In the genomic region with DNA sequence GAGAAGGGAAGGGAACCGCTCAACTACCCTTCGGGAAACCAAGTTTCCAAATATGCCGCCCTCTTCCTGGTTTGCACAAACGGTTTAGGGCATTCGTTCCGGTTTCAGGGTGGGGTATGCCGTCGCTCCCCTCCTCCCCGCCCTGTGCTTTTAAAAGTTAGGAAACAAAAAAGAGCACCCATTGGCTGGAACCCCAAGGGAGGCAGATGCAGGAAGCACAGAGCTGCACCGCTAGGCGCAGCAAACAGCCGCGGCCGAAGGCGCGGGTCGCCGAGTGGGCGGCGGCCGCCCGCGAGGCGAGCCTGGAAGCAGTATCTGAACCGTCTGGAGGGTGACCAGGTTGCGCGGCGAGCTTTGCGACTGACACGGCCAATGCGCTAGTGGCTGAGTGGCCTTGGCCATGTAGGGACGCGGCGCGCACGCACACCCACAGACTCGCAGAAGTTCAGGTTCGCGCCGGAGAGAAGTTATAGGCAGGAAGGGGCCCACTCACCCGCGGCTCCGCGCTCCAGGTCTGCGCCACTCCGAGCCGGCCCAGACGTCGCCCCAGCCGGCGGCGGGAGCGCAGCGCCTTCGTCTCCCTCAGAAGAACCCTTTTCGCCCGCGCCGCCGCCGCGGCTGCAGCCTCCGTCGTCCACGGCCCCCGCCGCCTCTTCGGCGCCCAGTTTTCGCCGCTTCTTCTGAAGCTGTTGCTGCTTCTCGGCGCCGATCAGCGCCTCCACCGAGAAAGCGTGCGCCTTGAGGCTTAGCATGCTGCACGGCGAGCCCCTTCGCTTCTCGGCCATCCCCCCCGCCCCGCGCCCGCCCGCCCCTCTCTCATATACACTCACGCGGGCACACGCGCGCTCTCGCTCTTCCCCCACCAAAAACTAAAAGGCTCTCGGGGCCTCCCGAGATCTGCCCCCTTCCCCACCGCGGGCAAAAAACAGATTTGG, we compare ENCODE assay signal across 8 cellular contexts. TPM values are rescaled to one million over a fixed set of nuclear protein-coding genes. Genes with fewer than 3 reads are reported as not detected.
A peak's percentile ranks its signal among the peaks of the same experiment; 100 is the strongest.
DNase-seq lines count a peak whose midpoint lies in the region; TF ChIP-seq lines count a peak whose summit lies in the region.

No MANE protein-coding gene starts in this region.

- 3% methylated on average over 97 of the region's 97 CpGs for WGBS in thymus

- no peak for TF ChIP-seq CTCF in astrocyte of the spinal cord (IDR thresholded peaks at IDR 0.05; ENCODE audit: low read depth, low read length)

- no peaks in the 10 kb centered on the region for H3K9me3 ChIP-seq in HUES6 (ENCODE audit: control insufficient read depth, insufficient read depth, low read depth, low read length)
- H3K9me3 ChIP-seq in thymus (ENCODE audit: control insufficient read depth), result peaks cover 1% of the 10 kb centered on the region

- no peaks in the 10 kb centered on the region for H3K36me3 ChIP-seq in ACC112 (ENCODE audit: insufficient read depth, low read length)
- no peaks in the 10 kb centered on the region for H3K36me3 ChIP-seq in HUES6 (ENCODE audit: control insufficient read depth, insufficient read depth, low read length)
- no peaks in the 10 kb centered on the region for H3K36me3 ChIP-seq in thymus (ENCODE audit: control insufficient read depth, insufficient read depth)

- peaks cover 43% of the 10 kb centered on the region for H3K79me2 ChIP-seq in ACC112 (ENCODE audit: control insufficient read depth, insufficient read depth, low read length, unreplicated experiment)

- H3K27me3 ChIP-seq in ACC112 (ENCODE audit: insufficient read depth, low read length) (no peaks in the 10 kb centered on the region), HUES6 (ENCODE audit: control insufficient read depth, insufficient read depth, low read length) (peaks cover 97% of the 10 kb centered on the region), thymus (ENCODE audit: control insufficient read depth, insufficient read depth) (peaks cover 61% of the 10 kb centered on the region)

- peak overlapping the region; percentile 85 for H3K27ac ChIP-seq in ACC112 (ENCODE audit: low read depth, low read length)
- no peak overlapping the region for H3K27ac ChIP-seq in HUES6 (ENCODE audit: low read depth, low read length)
- H3K27ac ChIP-seq in thymus (ENCODE audit: low read depth), result no peak overlapping the region

- peaks cover 4% of the 10 kb centered on the region for H3K4me1 ChIP-seq in ACC112 (ENCODE audit: control insufficient read depth, insufficient read depth, low read length, unreplicated experiment)
- peaks cover 13% of the 10 kb centered on the region; the same call in 1 of the 2 replicates for H3K4me1 ChIP-seq in HUES6 (ENCODE audit: control insufficient read depth, insufficient read depth, low read length)
- no peaks in the 10 kb centered on the region for H3K4me1 ChIP-seq in thymus (ENCODE audit: control insufficient read depth, insufficient read depth, low read length)

- H3K4me3 ChIP-seq in ACC112 (ENCODE audit: low read depth, low read length) (peak overlapping the region; percentile 92), HUES6 (ENCODE audit: low read depth, low read length) (peak overlapping the region; percentile 62), astrocyte of the spinal cord (ENCODE audit: low read depth, low read length) (peak overlapping the region; percentile 70), thymus (ENCODE audit: low read length) (peak overlapping the region; percentile 18)

- H2AFZ ChIP-seq in ACC112 (ENCODE audit: low read length, unreplicated experiment), result peak overlapping the region; percentile 75

- DNase-seq in astrocyte of the spinal cord (ENCODE audit: low read depth, low spot score) (peak; percentile 85), kidney tubule cell (ENCODE audit: low spot score) (peak; percentile 20), OCI-M2 (lab: John Stamatoyannopoulos, UW; ENCODE audit: unreplicated experiment) (no peak), NCI-H2029 treated with DMSO at 0.1 percent for 48 hours (lab: John Stamatoyannopoulos, UW) (no peak), foreskin melanocyte (no peak)

- H3K9ac ChIP-seq in HUES6 (ENCODE audit: low read length), result peak overlapping the region; percentile 33

- in situ Hi-C loops in astrocyte of the spinal cord (cut with HindIII; ENCODE audit: low sequenced_read_pairs), result loop anchor here (10.0 kb wide), 1 partner anchor 339 kb away; no protein-coding TSS in a partner anchor

RNA-seq across cellular contexts. Expression of a gene that starts 0.7 kb away (rescaled TPM):
- polyA plus RNA-seq in thymus, result 1.3 TPM

Comparison
In these comparisons a context has a peak if more than half of its experiments do, and no peak if none do; other contexts are left out.
1. H3K4me3 ChIP-seq: peak in every context shown above with its lines; median percentile 92 in ACC112; 70 in astrocyte of the spinal cord; 62 in HUES6; 18 in thymus.
2. DNase-seq: peak in astrocyte of the spinal cord (single experiment) and kidney tubule cell (single experiment); none in OCI-M2 (single experiment), NCI-H2029 treated with DMSO at 0.1 percent for 48 hours (single experiment) and foreskin melanocyte (single experiment).